ENCODE assay signal across 1 cellular context in the genomic region with DNA sequence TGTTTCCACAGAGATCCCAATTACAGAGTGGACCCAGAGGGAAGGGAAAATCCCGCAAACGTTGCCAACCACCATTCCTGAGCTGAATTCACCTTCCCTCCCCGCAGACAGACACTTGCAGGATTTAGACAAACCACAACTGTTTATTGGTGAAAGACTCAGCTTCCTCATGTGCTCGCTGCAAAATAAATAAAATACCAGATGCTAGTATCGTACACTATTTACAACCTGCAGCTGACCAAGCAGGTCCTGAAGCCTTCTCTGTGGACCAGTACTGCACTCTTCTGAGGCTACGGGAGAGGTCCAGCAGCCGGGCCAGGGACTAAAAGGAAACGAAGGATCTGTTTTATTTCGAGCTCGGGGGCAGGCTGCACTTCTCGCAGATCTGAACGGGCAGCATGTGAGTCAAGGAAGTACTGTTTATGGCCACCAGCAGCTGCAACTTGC.
TF ChIP-seq lines count a peak whose summit lies in the region.

No MANE protein-coding gene starts in this region.

TF ChIP-seq in endothelial cell of umbilical vein, 7 proteins besides CTCF, POLR2A, EP300 and RAD21:
- no peak for TF ChIP-seq MAX (IDR thresholded peaks at IDR 0.05; ENCODE audit: insufficient read depth, insufficient read length)
- no peak for TF ChIP-seq EZH2 (IDR thresholded peaks at IDR 0.05; ENCODE audit: borderline replicate concordance, low read depth, low read length, severe bottlenecking)
- TF ChIP-seq MYC (IDR thresholded peaks at IDR 0.05; ENCODE audit: low read depth, low read length), result no peak
- TF ChIP-seq POLR2AphosphoS5 (IDR thresholded peaks at IDR 0.05; ENCODE audit: insufficient read depth, low read depth, low read length), result no peak
- no peak for TF ChIP-seq GATA2 (IDR thresholded peaks at IDR 0.05; ENCODE audit: insufficient read depth, insufficient read length, low read depth, low read length)
- TF ChIP-seq FOS (IDR thresholded peaks at IDR 0.05; ENCODE audit: borderline replicate concordance, insufficient read depth, low read length), result no peak
- no peak for TF ChIP-seq JUN (IDR thresholded peaks at IDR 0.05; ENCODE audit: borderline replicate concordance, insufficient read depth, insufficient read length, low read depth)
